Comparison of ENCODE assay signal across 13 cellular contexts in the genomic region with DNA sequence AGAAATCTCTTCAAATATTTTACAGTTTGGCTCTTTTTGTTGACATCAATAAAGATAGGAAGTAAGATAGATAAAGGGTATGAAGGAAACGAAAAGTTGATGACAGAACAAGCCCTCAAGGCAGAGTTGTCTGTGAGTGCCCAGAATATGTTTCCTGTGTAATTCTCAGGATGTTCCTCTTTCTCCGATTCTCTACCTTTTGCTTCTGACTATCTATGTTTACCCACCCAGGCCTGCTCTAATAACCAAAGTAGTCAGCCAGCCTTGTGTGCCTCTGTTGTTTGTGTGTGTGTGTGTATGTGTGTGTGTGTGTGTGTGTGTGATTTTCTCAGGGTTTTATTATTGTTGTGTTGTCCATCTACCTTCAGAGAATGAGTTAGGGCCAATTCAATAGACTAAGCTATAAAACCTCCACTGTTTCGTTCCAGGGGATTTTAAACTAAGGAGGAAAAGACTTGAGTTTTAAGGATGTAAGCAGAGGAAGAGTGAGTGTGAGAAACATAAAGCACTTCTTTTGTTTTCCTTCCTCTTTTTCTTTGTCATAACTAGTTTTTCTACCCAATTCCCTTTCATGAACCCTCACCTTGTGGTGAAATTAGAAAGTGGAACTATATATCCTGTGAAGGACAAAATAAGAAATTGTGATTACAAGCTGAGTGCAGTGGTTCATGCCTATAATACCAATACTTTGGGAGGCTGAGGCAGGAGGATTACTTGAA.
A peak's percentile ranks its signal among the peaks of the same experiment; 100 is the strongest.
DNase-seq lines count a peak whose midpoint lies in the region; ATAC-seq and TF ChIP-seq lines count a peak whose summit lies in the region.
"Had no signal": no experiment of that assay in that cellular context is flagged by ENCODE, and none has a peak within 500 bp of the region (broad histone marks: within the 10 kb centered on the region; RNA-seq: fewer than 3 reads in every experiment).

No MANE protein-coding gene starts in this region.

- intact Hi-C loops in uterus (cut with DNase I; ENCODE audit: low total_unique reads): no loop called here
- intact Hi-C loops in activated T-helper 1 cell treated with anti-CD3 and anti-CD28 coated beads, Interleukin-12 subunit alpha, Interleukin-12 subunit beta, Interleukin-2, Interleukin-4 antibody, amounts not matched to agents 30 ng/mL and 10 ng/mL and 1 ng/mL, durations not matched to agents 14 hours and 24 hours and 36 hours (cut with micrococcal nuclease): no loop called here

- peaks cover 10% of the 10 kb centered on the region for H3K27me3 Mint-ChIP-seq in activated T-helper 1 cell treated with anti-CD3 and anti-CD28 coated beads, Interleukin-12 subunit alpha, Interleukin-12 subunit beta, Interleukin-2, Interleukin-4 antibody, amounts not matched to agents 30 ng/mL and 10 ng/mL and 1 ng/mL, durations not matched to agents 14 hours and 24 hours and 36 hours (ENCODE audit: insufficient read depth)

- H3K4me3 ChIP-seq in uterus: no peak overlapping the region
- H3K4me3 ChIP-seq: A549, coronary artery had no signal

- H3K9me3 ChIP-seq in uterus: no peaks in the 10 kb centered on the region
- H3K9me3 ChIP-seq: A549 had no signal

- H3K9me3 Mint-ChIP-seq in activated T-helper 1 cell treated with anti-CD3 and anti-CD28 coated beads, Interleukin-12 subunit alpha, Interleukin-12 subunit beta, Interleukin-2, Interleukin-4 antibody, amounts not matched to agents 30 ng/mL and 10 ng/mL and 1 ng/mL, durations not matched to agents 14 hours and 24 hours and 36 hours: no peaks in the 10 kb centered on the region
- H3K9me3 Mint-ChIP-seq: activated T-cell treated with anti-CD3 and anti-CD28 coated beads, Interleukin-2, amount 50 U/mL, for 4 hours; nephron progenitor cell had no signal

- TF ChIP-seq POLR2A in uterus (IDR thresholded peaks at IDR 0.05): no peak

- peak; percentile 80 for ATAC-seq in GM19328 (IDR thresholded peaks at IDR 0.05; ENCODE audit: unreplicated experiment)
- peak; percentile 54 for ATAC-seq in HG02970 (IDR thresholded peaks at IDR 0.05; ENCODE audit: low FRiP score, unreplicated experiment)
- ATAC-seq: A549; activated T-cell treated with anti-CD3 and anti-CD28 coated beads, Interleukin-2, amount 50 U/mL, for 4 hours; SK-N-SH treated with all-trans-retinoic acid at 6 μM for 48 hours had no signal

- H3K4me1 Mint-ChIP-seq in activated T-helper 1 cell treated with anti-CD3 and anti-CD28 coated beads, Interleukin-12 subunit alpha, Interleukin-12 subunit beta, Interleukin-2, Interleukin-4 antibody, amounts not matched to agents 30 ng/mL and 10 ng/mL and 1 ng/mL, durations not matched to agents 14 hours and 24 hours and 36 hours (ENCODE audit: low read depth): peaks cover 10% of the 10 kb centered on the region
- H3K4me1 Mint-ChIP-seq: nephron progenitor cell had no signal

- DNase-seq in Ammon's horn (ENCODE audit: low spot score): peak; percentile 9
- peak; percentile 56 for DNase-seq in NAMALWA (ENCODE audit: low spot score)
- DNase-seq in uterus: no peak
- no peak for DNase-seq in GM03348 (ENCODE audit: low spot score)
- no peak for DNase-seq in NCI-H2171 treated with DMSO at 0.1 percent for 48 hours (lab: John Stamatoyannopoulos, UW)
- no peak for DNase-seq in activated T-helper 1 cell treated with anti-CD3 and anti-CD28 coated beads, Interleukin-12 subunit alpha, Interleukin-12 subunit beta, Interleukin-2, Interleukin-4 antibody, amounts not matched to agents 30 ng/mL and 10 ng/mL and 1 ng/mL, durations not matched to agents 14 hours and 24 hours and 36 hours (ENCODE audit: low spot score)
- DNase-seq: activated T-cell treated with anti-CD3 and anti-CD28 coated beads, Interleukin-2, amount 50 U/mL, for 4 hours; nephron progenitor cell had no signal

- TF ChIP-seq CTCF in uterus (IDR thresholded peaks at IDR 0.05): no peak

- H3K27ac Mint-ChIP-seq in activated T-helper 1 cell treated with anti-CD3 and anti-CD28 coated beads, Interleukin-12 subunit alpha, Interleukin-12 subunit beta, Interleukin-2, Interleukin-4 antibody, amounts not matched to agents 30 ng/mL and 10 ng/mL and 1 ng/mL, durations not matched to agents 14 hours and 24 hours and 36 hours: no peak overlapping the region
- H3K27ac Mint-ChIP-seq: nephron progenitor cell had no signal

- no peak overlapping the region for H3K27ac ChIP-seq in uterus
- H3K27ac ChIP-seq: A549, coronary artery had no signal

- no peak overlapping the region for H3K4me3 Mint-ChIP-seq in activated T-helper 1 cell treated with anti-CD3 and anti-CD28 coated beads, Interleukin-12 subunit alpha, Interleukin-12 subunit beta, Interleukin-2, Interleukin-4 antibody, amounts not matched to agents 30 ng/mL and 10 ng/mL and 1 ng/mL, durations not matched to agents 14 hours and 24 hours and 36 hours
- H3K4me3 Mint-ChIP-seq: activated T-cell treated with anti-CD3 and anti-CD28 coated beads, Interleukin-2, amount 50 U/mL, for 4 hours; nephron progenitor cell had no signal

- no peaks in the 10 kb centered on the region for H3K36me3 Mint-ChIP-seq in activated T-helper 1 cell treated with anti-CD3 and anti-CD28 coated beads, Interleukin-12 subunit alpha, Interleukin-12 subunit beta, Interleukin-2, Interleukin-4 antibody, amounts not matched to agents 30 ng/mL and 10 ng/mL and 1 ng/mL, durations not matched to agents 14 hours and 24 hours and 36 hours (ENCODE audit: low read depth)

- no peaks in the 10 kb centered on the region for H3K36me3 ChIP-seq in uterus

- no peaks in the 10 kb centered on the region for H3K27me3 ChIP-seq in uterus

- H3K4me1 ChIP-seq in uterus: no peaks in the 10 kb centered on the region
- H3K4me1 ChIP-seq: A549 had no signal

Comparison
In these comparisons a context has a peak if more than half of its experiments do, and no peak if none do; other contexts are left out.
1. DNase-seq: peak in Ammon's horn (single experiment) and NAMALWA (single experiment); none in uterus (0 of 2), GM03348 (single experiment), NCI-H2171 treated with DMSO at 0.1 percent for 48 hours (single experiment) and activated T-helper 1 cell treated with anti-CD3 and anti-CD28 coated beads, Interleukin-12 subunit alpha, Interleukin-12 subunit beta, Interleukin-2, Interleukin-4 antibody, amounts not matched to agents 30 ng/mL and 10 ng/mL and 1 ng/mL, durations not matched to agents 14 hours and 24 hours and 36 hours (single experiment).